Comparison of ENCODE assay signal across 19 cellular contexts in the genomic region with DNA sequence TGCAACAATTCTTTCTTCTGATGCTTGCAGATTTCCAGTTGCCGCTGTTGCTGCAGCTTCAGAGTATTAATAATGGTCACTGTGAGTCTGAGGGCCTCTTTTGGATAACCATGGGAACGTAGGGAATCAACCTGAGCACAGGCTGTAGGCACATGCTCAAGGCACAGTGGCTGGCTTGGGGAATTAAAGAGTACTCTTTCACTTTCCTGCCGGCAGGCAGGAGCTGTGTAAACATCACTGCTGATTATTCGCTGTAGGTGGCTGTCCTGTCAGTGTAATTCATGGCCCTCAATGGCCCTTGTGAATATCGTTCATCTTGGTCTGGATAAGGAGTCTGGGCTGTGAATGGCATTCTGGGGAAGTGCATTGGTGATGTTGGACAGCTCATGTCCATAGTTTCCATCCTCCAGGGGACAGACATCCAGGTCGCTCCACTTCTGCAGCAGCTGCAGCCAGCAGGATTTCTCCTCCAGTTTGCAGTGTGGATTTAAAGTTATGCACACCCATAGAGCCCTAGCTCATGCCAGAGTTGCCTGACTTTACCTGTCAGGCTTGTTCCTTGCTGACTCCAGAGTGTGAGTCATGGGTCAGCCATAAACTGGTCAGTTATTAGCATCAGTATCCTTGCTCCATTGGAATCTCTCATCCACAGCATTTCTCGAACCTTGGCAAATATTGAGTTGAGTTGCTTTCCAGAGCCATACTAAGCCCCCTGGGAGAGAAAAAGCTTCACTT. TPM values are rescaled to one million over a fixed set of nuclear protein-coding genes. Genes with fewer than 3 reads are reported as not detected.
DNase-seq lines count a peak whose midpoint lies in the region; ATAC-seq and TF ChIP-seq lines count a peak whose summit lies in the region.
"Had no signal": no experiment of that assay in that cellular context is flagged by ENCODE, and none has a peak within 500 bp of the region (broad histone marks: within the 10 kb centered on the region; RNA-seq: fewer than 3 reads in every experiment).

No MANE protein-coding gene starts in this region.

- no peak for TF ChIP-seq EP300 in stomach (IDR thresholded peaks at IDR 0.05)

- no peaks in the 10 kb centered on the region for H3K9me3 ChIP-seq in stomach
- H3K9me3 ChIP-seq: spleen had no signal

- no peaks in the 10 kb centered on the region for H3K36me3 ChIP-seq in stomach
- H3K36me3 ChIP-seq: spleen had no signal

- peak; percentile 41 for DNase-seq in DMS153 (lab: John Stamatoyannopoulos, UW)
- DNase-seq in HPDE6-E6E7 (ENCODE audit: extremely low spot score), result peak; percentile 64
- peak; percentile 89 for DNase-seq in NCI-H69 (lab: John Stamatoyannopoulos, UW)
- no peak for DNase-seq in stomach
- no peak for DNase-seq in AG08396 (ENCODE audit: low spot score)
- DNase-seq in GOT3 (lab: John Stamatoyannopoulos, UW), result no peak
- DNase-seq: activated T-cell treated with anti-CD3 and anti-CD28 coated beads, Interleukin-2, amount 50 U/mL, for 24 hours; effector CD4-positive, alpha-beta T cell; GDM1; NCI-H1930; NCI-H526; spleen; stimulated activated CD4-positive, alpha-beta T cell treated with anti-CD3 and anti-CD28 coated beads, Interleukin-4, amount 100 ng/mL, for 4 hours had no signal

- no peak overlapping the region for H3K27ac ChIP-seq in stomach
- H3K27ac ChIP-seq: HL-60, SK-N-MC, spleen had no signal

- no peaks in the 10 kb centered on the region for H3K4me1 ChIP-seq in stomach
- H3K4me1 ChIP-seq: spleen had no signal

- TF ChIP-seq POLR2A in stomach (IDR thresholded peaks at IDR 0.05), result no peak

- no peaks in the 10 kb centered on the region for H3K27me3 ChIP-seq in stomach
- H3K27me3 ChIP-seq: spleen had no signal

- WGBS in stomach, 5 donors, result 35 to 53% (median 46%) methylated on average over 6 to 7 of the region's 7 CpGs

- no peak for TF ChIP-seq CTCF in stomach (IDR thresholded peaks at IDR 0.05)

- intact Hi-C loops in stomach (cut with DNase I; ENCODE audit: low total_unique reads), result no loop called here

- peak; percentile 79 for ATAC-seq in esophagus mucosa
- ATAC-seq in GM21423 (IDR thresholded peaks at IDR 0.05; ENCODE audit: unreplicated experiment), result no peak
- ATAC-seq: activated CD4-positive, CD25-positive, alpha-beta regulatory T cell treated with anti-CD3 and anti-CD28 coated beads, Interleukin-2, amount 50 U/mL, for 24 hours; left lobe of liver had no signal

- no peak overlapping the region for H3K4me3 ChIP-seq in stomach
- H3K4me3 ChIP-seq: SK-N-MC, spleen had no signal

RNA-seq across cellular contexts. Expression of a gene that starts 43.0 kb away (rescaled TPM):
- total RNA-seq in esophagus mucosa (17.9 TPM), stomach (10 to 100 TPM in 2 of 5 donors, 1 to 10 TPM in 2, not detected in 1; 4.5 to 27.5 (median 11.2) TPM)
- 10 to 100 TPM in 2 of 3 donors, 1 to 10 TPM in 1; 9.0 to 19.9 (median 15.1) TPM for polyA plus RNA-seq in stomach

RNA-seq across cellular contexts. Expression of a gene that starts 45.6 kb away (rescaled TPM):
- 9.5 TPM for total RNA-seq in esophagus mucosa
- total RNA-seq in stomach, result 10 to 100 TPM in 4 of 5 donors, 1 to 10 TPM in 1; 2.3 to 49.0 (median 21.7) TPM
- polyA plus RNA-seq in stomach, result 1 to 10 TPM; 3.6 to 4.3 (median 4.0) TPM

Comparison
In these comparisons a context has a peak if more than half of its experiments do, and no peak if none do; other contexts are left out.
1. DNase-seq: peak in DMS153 (single experiment), HPDE6-E6E7 (single experiment) and NCI-H69 (single experiment); none in stomach (single experiment), AG08396 (single experiment) and GOT3 (single experiment).